In the genomic region with DNA sequence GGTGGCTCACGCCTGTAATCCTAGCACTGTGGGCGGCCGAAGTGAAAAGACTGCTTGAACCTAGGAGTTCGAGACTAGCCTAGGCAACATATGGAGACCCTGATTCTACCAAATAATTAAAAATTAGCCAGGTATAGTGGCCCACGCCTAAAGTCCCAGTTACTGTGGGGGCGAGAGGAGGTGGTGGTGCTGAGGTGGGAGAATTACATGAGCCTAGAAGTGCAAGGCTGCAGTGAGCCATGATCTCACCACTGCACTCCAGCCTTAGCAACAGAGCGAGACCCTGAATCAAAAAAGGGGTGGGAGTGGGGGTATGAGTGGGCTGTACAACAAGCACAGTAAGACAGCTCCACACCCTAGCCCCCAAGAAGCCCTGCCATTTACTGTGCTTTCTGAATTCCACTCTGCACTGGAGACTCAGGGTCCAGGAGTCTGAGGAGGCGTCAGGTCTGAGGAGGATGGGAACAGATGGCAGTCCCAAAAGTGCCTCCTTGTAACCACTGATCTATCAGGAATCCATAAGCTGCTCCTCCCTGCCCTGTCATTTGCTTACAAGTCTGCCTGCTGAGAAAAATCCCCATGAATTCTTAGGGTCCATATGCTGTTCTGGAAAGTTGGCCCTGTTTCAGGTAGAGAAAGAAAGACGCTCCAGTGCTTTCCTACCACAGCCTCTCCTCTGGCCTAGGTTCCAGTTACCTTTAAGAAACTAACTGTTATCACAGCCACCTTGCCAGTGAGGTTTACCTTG, we compare ENCODE assay signal across 13 cellular contexts.
A peak's percentile ranks its signal among the peaks of the same experiment; 100 is the strongest.
DNase-seq lines count a peak whose midpoint lies in the region; ATAC-seq and TF ChIP-seq lines count a peak whose summit lies in the region.
"Had no signal": no experiment of that assay in that cellular context is flagged by ENCODE, and none has a peak within 500 bp of the region (broad histone marks: within the 10 kb centered on the region; RNA-seq: fewer than 3 reads in every experiment).

No MANE protein-coding gene starts in this region.

- no peaks in the 10 kb centered on the region for H3K9me3 ChIP-seq in HEK293 (ENCODE audit: control insufficient read depth, insufficient read depth, low read depth, low read length)

- POLR2A ChIA-PET in HEK293 (lab: Yijun Ruan, JAX), result no interaction called here

- H3K4me3 ChIP-seq in HEK293 (ENCODE audit: low read depth, low read length), result no peak overlapping the region

- ATAC-seq in GM19328 (IDR thresholded peaks at IDR 0.05; ENCODE audit: unreplicated experiment) (no peak), HG02571 (IDR thresholded peaks at IDR 0.05; ENCODE audit: unreplicated experiment) (no peak)
- ATAC-seq: CD8-positive, alpha-beta T cell had no signal

- peak; percentile 45 for DNase-seq in D341Med (ENCODE audit: low spot score)
- peak; percentile 32 for DNase-seq in NCI-H69 (lab: John Stamatoyannopoulos, UW)
- DNase-seq in cerebellar cortex (ENCODE audit: low spot score), result peak; percentile 88
- no peak for DNase-seq in NCI-H1694 treated with DMSO at 0.1 percent for 48 hours (lab: John Stamatoyannopoulos, UW)
- no peak for DNase-seq in T-helper 2 cell
- DNase-seq: CD8-positive, alpha-beta T cell; COR-L47; DMS79; IMR-90 had no signal

- CTCF ChIA-PET in HEK293 (lab: Yijun Ruan, JAX), result no interaction called here

- no peak overlapping the region for H3K27ac ChIP-seq in HEK293 (ENCODE audit: extremely low read depth, low read depth, low read length)
- H3K27ac ChIP-seq: 22Rv1 had no signal

- H3K4me1 ChIP-seq in HEK293 (ENCODE audit: control insufficient read depth, insufficient read depth, low read length), result peaks cover 6% of the 10 kb centered on the region; the same call in 1 of the 2 replicates

- no peak for TF ChIP-seq CTCF in HEK293 (tag by site-specific recombination; IDR thresholded peaks at IDR 0.05)

- no peaks in the 10 kb centered on the region for H3K36me3 ChIP-seq in HEK293 (ENCODE audit: control insufficient read depth in 2 of 2, insufficient read depth in 1 of 2, low read length in 2 of 2)

TF ChIP-seq in HEK293, 187 proteins besides CTCF, POLR2A, EP300 and RAD21:
- peak; percentile 74 for TF ChIP-seq EGR2 (tag by site-specific recombination; IDR thresholded peaks at IDR 0.05; ENCODE audit: low read depth)
- TF ChIP-seq ZFHX2 (tag by site-specific recombination; conservative IDR thresholded peaks at IDR 0.05), result peak; percentile 82
- TF ChIP-seq ZNF521 (tag by site-specific recombination; IDR thresholded peaks at IDR 0.05), result no peak

Comparison
In these comparisons a context has a peak if more than half of its experiments do, and no peak if none do; other contexts are left out.
1. DNase-seq: peak in D341Med (single experiment), NCI-H69 (single experiment) and cerebellar cortex (single experiment); none in NCI-H1694 treated with DMSO at 0.1 percent for 48 hours (single experiment) and T-helper 2 cell (0 of 5).